Comparison of ENCODE assay signal across 20 cellular contexts in the genomic region with DNA sequence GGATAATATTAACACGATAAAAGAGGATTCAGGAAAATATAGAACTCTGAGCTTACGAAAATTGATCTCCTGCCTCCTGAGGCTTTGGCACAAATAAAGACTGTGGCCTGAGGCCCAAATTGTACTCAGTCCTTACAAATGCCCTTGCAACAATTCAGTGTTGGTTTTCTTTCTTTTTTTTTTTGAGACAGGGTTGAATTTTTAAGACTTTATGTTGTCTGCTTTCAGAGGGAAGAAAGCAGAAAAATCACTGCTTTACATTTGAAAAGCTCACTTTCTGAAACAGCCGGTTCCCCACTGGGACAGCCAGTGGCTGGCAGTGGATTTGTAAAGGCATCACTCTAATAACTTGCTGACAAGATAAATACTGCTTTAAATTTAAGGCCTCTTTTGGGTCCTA.
"Had no signal": no experiment of that assay in that cellular context is flagged by ENCODE, and none has a peak within 500 bp of the region (broad histone marks: within the 10 kb centered on the region; RNA-seq: fewer than 3 reads in every experiment).

No MANE protein-coding gene starts in this region.

- H3K27me3 Mint-ChIP-seq: activated naive CD4-positive, alpha-beta T cell treated with anti-CD3 and anti-CD28 coated beads, Interleukin-2, amount 10 ng/mL, durations not matched to agents 7 days and 5 days had no signal

- ATAC-seq: activated CD4-positive, CD25-positive, alpha-beta regulatory T cell treated with anti-CD3 and anti-CD28 coated beads, Interleukin-2, amount 50 U/mL, for 24 hours; activated T-cell treated with anti-CD3 and anti-CD28 coated beads, Interleukin-2, amount 50 U/mL, for 4 hours; left lobe of liver; pancreas; right lobe of liver; upper lobe of right lung had no signal

- H3K36me3 Mint-ChIP-seq: activated naive CD4-positive, alpha-beta T cell treated with anti-CD3 and anti-CD28 coated beads, Interleukin-2, amount 10 ng/mL, durations not matched to agents 7 days and 5 days had no signal

- H3K9me3 Mint-ChIP-seq: activated naive CD4-positive, alpha-beta T cell treated with anti-CD3 and anti-CD28 coated beads, Interleukin-2, amount 10 ng/mL, durations not matched to agents 7 days and 5 days; activated T-cell treated with anti-CD3 and anti-CD28 coated beads, Interleukin-2, amount 50 U/mL, for 4 hours; nephron progenitor cell; T-helper 1 cell treated with Interleukin-12 subunit alpha and Interleukin-12 subunit beta and Interleukin-4 antibody, amounts not matched to agents 30 μg/mL and 1 μg/mL, for 36 hours had no signal

- H3K9me3 ChIP-seq: ascending aorta, pancreas, right lobe of liver, stomach, upper lobe of right lung had no signal

- H3K27ac Mint-ChIP-seq: activated naive CD4-positive, alpha-beta T cell treated with anti-CD3 and anti-CD28 coated beads, Interleukin-2, amount 10 ng/mL, durations not matched to agents 7 days and 5 days; nephron progenitor cell; T-helper 1 cell treated with Interleukin-12 subunit alpha and Interleukin-12 subunit beta and Interleukin-4 antibody, amounts not matched to agents 30 μg/mL and 1 μg/mL, for 36 hours had no signal

- H3K4me3 ChIP-seq: ascending aorta, pancreas, right lobe of liver, stomach, upper lobe of right lung had no signal

- H3K27me3 ChIP-seq: ascending aorta, pancreas, right lobe of liver, stomach, upper lobe of right lung had no signal

- H3K4me3 Mint-ChIP-seq: activated naive CD4-positive, alpha-beta T cell treated with anti-CD3 and anti-CD28 coated beads, Interleukin-2, amount 10 ng/mL, durations not matched to agents 7 days and 5 days; activated T-cell treated with anti-CD3 and anti-CD28 coated beads, Interleukin-2, amount 50 U/mL, for 4 hours; nephron progenitor cell; T-helper 1 cell treated with Interleukin-12 subunit alpha and Interleukin-12 subunit beta and Interleukin-4 antibody, amounts not matched to agents 30 μg/mL and 1 μg/mL, for 36 hours had no signal

- H3K4me1 ChIP-seq: right lobe of liver, stomach, upper lobe of right lung had no signal

- H3K36me3 ChIP-seq: ascending aorta, pancreas, right lobe of liver, stomach, upper lobe of right lung had no signal

- DNase-seq: activated CD4-positive, alpha-beta T cell treated with anti-CD3 and anti-CD28 coated beads, Interleukin-2, amount 50 U/mL, for 1 hour; activated CD8-positive, alpha-beta memory T cell treated with anti-CD3 and anti-CD28 coated beads, Interleukin-2, amount 50 U/mL, for 4 hours; activated effector memory CD4-positive, alpha-beta T cell treated with Interleukin-2 at 50 U/mL for 16 hours; activated naive CD4-positive, alpha-beta T cell treated with anti-CD3 and anti-CD28 coated beads, Interleukin-2, amount 10 ng/mL, durations not matched to agents 7 days and 5 days; activated T-cell treated with anti-CD3 and anti-CD28 coated beads, Interleukin-2, amount 50 U/mL, for 4 hours; foreskin fibroblast; kidney; midbrain; nephron progenitor cell; pancreas; right lobe of liver; small intestine; stimulated activated CD4-positive, alpha-beta T cell treated with anti-CD3 and anti-CD28 coated beads, Interleukin-4, amount 100 ng/mL, for 1 hour; stomach; upper lobe of right lung had no signal

- H3K4me1 Mint-ChIP-seq: activated naive CD4-positive, alpha-beta T cell treated with anti-CD3 and anti-CD28 coated beads, Interleukin-2, amount 10 ng/mL, durations not matched to agents 7 days and 5 days; nephron progenitor cell had no signal

- H3K27ac ChIP-seq: ascending aorta, epithelial cell of prostate, pancreas, right lobe of liver, stomach, upper lobe of right lung had no signal
